Comparison of ENCODE assay signal across 8 cellular contexts in genomic region chr12:16346931-16347330, GRCh38. TPM values are rescaled to one million over a fixed set of nuclear protein-coding genes. Genes with fewer than 3 reads are reported as not detected.
A peak's percentile ranks its signal among the peaks of the same experiment; 100 is the strongest.
DNase-seq lines count a peak whose midpoint lies in the region; ATAC-seq and TF ChIP-seq lines count a peak whose summit lies in the region.

No MANE protein-coding gene starts in this region.

- ATAC-seq in HG02981 (IDR thresholded peaks at IDR 0.05; ENCODE audit: unreplicated experiment), result no peak
- no peak for ATAC-seq in stimulated activated naive CD8-positive, alpha-beta T cell treated with anti-CD3 and anti-CD28 coated beads, Interleukin-15, amount 100 ng/mL, for 72 hours

- TF ChIP-seq EP300 in esophagus muscularis mucosa (IDR thresholded peaks at IDR 0.05), result no peak

- H3K9me3 ChIP-seq in esophagus muscularis mucosa, result no peaks in the 10 kb centered on the region

- peaks cover 17% of the 10 kb centered on the region for H3K36me3 Mint-ChIP-seq in nephron progenitor cell (ENCODE audit: low read depth)

- no peak for TF ChIP-seq CTCF in AG10803 (conservative IDR thresholded peaks at IDR 0.05; ENCODE audit: low read length)
- no peak for TF ChIP-seq CTCF in esophagus muscularis mucosa (IDR thresholded peaks at IDR 0.05)
- TF ChIP-seq CTCF in nephron progenitor cell (IDR thresholded peaks at IDR 0.05), result no peak
- no peak for TF ChIP-seq CTCF in lower leg skin (IDR thresholded peaks at IDR 0.05)

- no peaks in the 10 kb centered on the region for H3K9me3 Mint-ChIP-seq in nephron progenitor cell
- H3K9me3 Mint-ChIP-seq in stimulated activated naive CD8-positive, alpha-beta T cell treated with anti-CD3 and anti-CD28 coated beads, Interleukin-15, amount 100 ng/mL, for 72 hours, result peaks cover 0 to 5% of the 10 kb centered on the region in 2 donors

- H3K27me3 ChIP-seq in esophagus muscularis mucosa, result peaks cover 0 to 17% (median 0%) of the 10 kb centered on the region in 4 donors

- H3K4me3 ChIP-seq in AG10803 (ENCODE audit: low read length) (peak overlapping the region; percentile 68), esophagus muscularis mucosa (peak overlapping the region; percentile 47 to 59 (median 48)), lower leg skin (ENCODE audit: low read depth, poor library complexity, severe bottlenecking) (no peak overlapping the region)

- DNase-seq in AG10803 (ENCODE audit: low read depth) (no peak), OCI-M1 (lab: John Stamatoyannopoulos, UW) (peak; percentile 67), esophagus muscularis mucosa (ENCODE audit: extremely low spot score) (no peak), nephron progenitor cell (no peak), activated gamma-delta T cell (lab: John Stamatoyannopoulos, UW) (no peak), lower leg skin (ENCODE audit: low spot score in 2 of 2) (no peak)
- no peak for DNase-seq in stimulated activated naive CD8-positive, alpha-beta T cell treated with anti-CD3 and anti-CD28 coated beads, Interleukin-15, amount 100 ng/mL, for 72 hours

- peak overlapping the region; percentile 95 for H3K27ac Mint-ChIP-seq in nephron progenitor cell
- no peak overlapping the region for H3K27ac Mint-ChIP-seq in stimulated activated naive CD8-positive, alpha-beta T cell treated with anti-CD3 and anti-CD28 coated beads, Interleukin-15, amount 100 ng/mL, for 72 hours

- intact Hi-C loops in esophagus muscularis mucosa (cut with DNase I), result no loop called here
- intact Hi-C loops in lower leg skin (cut with DNase I; ENCODE audit: low total_unique reads), result no loop called here

- no peak for TF ChIP-seq POLR2A in esophagus muscularis mucosa (IDR thresholded peaks at IDR 0.05; ENCODE audit: low read depth)
- no peak for TF ChIP-seq POLR2A in lower leg skin (IDR thresholded peaks at IDR 0.05)

- H3K27ac ChIP-seq in esophagus muscularis mucosa (replicated peaks in 1 of 4), result peak overlapping the region; percentile 62 to 71 (median 68)

- WGBS in esophagus muscularis mucosa, result 65% methylated on average over 6 of the region's 6 CpGs
- 62 to 64% methylated on average over 6 of the region's 6 CpGs for WGBS in lower leg skin, 2 donors

- H3K4me3 Mint-ChIP-seq in nephron progenitor cell, result peak overlapping the region; percentile 88
- no peak overlapping the region for H3K4me3 Mint-ChIP-seq in stimulated activated naive CD8-positive, alpha-beta T cell treated with anti-CD3 and anti-CD28 coated beads, Interleukin-15, amount 100 ng/mL, for 72 hours

- no peaks in the 10 kb centered on the region for H3K36me3 ChIP-seq in esophagus muscularis mucosa

- no peaks in the 10 kb centered on the region for H3K27me3 Mint-ChIP-seq in nephron progenitor cell (ENCODE audit: low read depth, poor library complexity)
- H3K27me3 Mint-ChIP-seq in stimulated activated naive CD8-positive, alpha-beta T cell treated with anti-CD3 and anti-CD28 coated beads, Interleukin-15, amount 100 ng/mL, for 72 hours, result peaks cover 16% of the 10 kb centered on the region

- H3K4me1 ChIP-seq in esophagus muscularis mucosa, result peaks cover 0 to 11% (median 6%) of the 10 kb centered on the region in 4 donors

- peaks cover 46% of the 10 kb centered on the region for H3K4me1 Mint-ChIP-seq in nephron progenitor cell
- H3K4me1 Mint-ChIP-seq in stimulated activated naive CD8-positive, alpha-beta T cell treated with anti-CD3 and anti-CD28 coated beads, Interleukin-15, amount 100 ng/mL, for 72 hours, result no peaks in the 10 kb centered on the region

RNA-seq across cellular contexts. Expression of gene MGST1, which starts 0.5 kb away (rescaled TPM):
- total RNA-seq in esophagus muscularis mucosa, result 10 to 100 TPM; 39.8 to 65.9 (median 44.6) TPM
- 10 to 100 TPM; 47.9 to 95.1 (median 59.3) TPM for total RNA-seq in lower leg skin
